In genomic region chr1:165387956-165388355, GRCh38 we compare ENCODE assay signal across 27 cellular contexts. TPM values are rescaled to one million over a fixed set of nuclear protein-coding genes. Genes with fewer than 3 reads are reported as not detected.
"Had no signal": no experiment of that assay in that cellular context is flagged by ENCODE, and none has a peak within 500 bp of the region (broad histone marks: within the 10 kb centered on the region; RNA-seq: fewer than 3 reads in every experiment).

No MANE protein-coding gene starts in this region.

- H3K4me3 Mint-ChIP-seq: effector memory CD8-positive, alpha-beta T cell; natural killer cell; stimulated activated naive B cell treated with anti-CD40 and anti-IgM and Interleukin-4, amounts not matched to agents 10 μg/mL and 1 μg/mL and 100 μg/mL, for 72 hours; stimulated activated naive CD8-positive, alpha-beta T cell treated with anti-CD3 and anti-CD28 coated beads, Interleukin-15, Interleukin-2, amounts not matched to agents 100 ng/mL and 50 ng/mL, for 24 hours had no signal

- H3K9me3 Mint-ChIP-seq: effector memory CD8-positive, alpha-beta T cell; natural killer cell; stimulated activated naive B cell treated with anti-CD40 and anti-IgM and Interleukin-4, amounts not matched to agents 10 μg/mL and 1 μg/mL and 100 μg/mL, for 72 hours; stimulated activated naive CD8-positive, alpha-beta T cell treated with anti-CD3 and anti-CD28 coated beads, Interleukin-15, Interleukin-2, amounts not matched to agents 100 ng/mL and 50 ng/mL, for 24 hours had no signal

- H3K4me3 ChIP-seq: gastrocnemius medialis, lower lobe of right lung, ovary, psoas muscle, sigmoid colon, spleen, thoracic aorta, tibial nerve, upper lobe of left lung had no signal

- H3K36me3 ChIP-seq: gastrocnemius medialis, lower lobe of right lung, ovary, sigmoid colon, spleen, thoracic aorta, tibial nerve, upper lobe of left lung had no signal

- H3K27me3 ChIP-seq: gastrocnemius medialis, ovary, sigmoid colon, upper lobe of left lung had no signal

- DNase-seq: cortex of kidney; effector memory CD8-positive, alpha-beta T cell; gastrocnemius medialis; head of caudate nucleus; left ventricle myocardium superior; lower lobe of right lung; natural killer cell; occipital lobe; ovary; posterior cingulate gyrus; psoas muscle; right cardiac atrium; sigmoid colon; spleen; stimulated activated CD4-positive, alpha-beta T cell treated with anti-CD3 and anti-CD28 coated beads, Interleukin-15, amount 100 ng/mL, for 24 hours; stimulated activated CD4-positive, alpha-beta T cell treated with anti-CD3 and anti-CD28 coated beads, Interleukin-2, amount 100 ng/mL, for 48 hours; stimulated activated naive B cell treated with anti-CD40 and anti-IgM and Interleukin-4, amounts not matched to agents 10 μg/mL and 1 μg/mL and 100 μg/mL, for 72 hours; upper lobe of left lung had no signal

- H3K27ac ChIP-seq: gastrocnemius medialis, lower lobe of right lung, ovary, psoas muscle, sigmoid colon, spleen, thoracic aorta, tibial nerve, upper lobe of left lung had no signal

- H3K36me3 Mint-ChIP-seq: natural killer cell; stimulated activated naive B cell treated with anti-CD40 and anti-IgM and Interleukin-4, amounts not matched to agents 10 μg/mL and 1 μg/mL and 100 μg/mL, for 72 hours had no signal

- H3K27ac Mint-ChIP-seq: effector memory CD8-positive, alpha-beta T cell; natural killer cell; stimulated activated naive B cell treated with anti-CD40 and anti-IgM and Interleukin-4, amounts not matched to agents 10 μg/mL and 1 μg/mL and 100 μg/mL, for 72 hours; stimulated activated naive CD8-positive, alpha-beta T cell treated with anti-CD3 and anti-CD28 coated beads, Interleukin-15, Interleukin-2, amounts not matched to agents 100 ng/mL and 50 ng/mL, for 24 hours had no signal

- H3K9me3 ChIP-seq: gastrocnemius medialis, lower lobe of right lung, ovary, psoas muscle, sigmoid colon, spleen, thoracic aorta, tibial nerve, upper lobe of left lung had no signal

RNA-seq across cellular contexts. Expression of gene LMX1A, which starts 31.4 kb away (rescaled TPM):
- total RNA-seq: dermis microvascular lymphatic vessel endothelial cell, fibroblast of lung, glomerular endothelial cell, left ventricle myocardium superior, mononuclear cell, natural killer cell, occipital lobe, ovary, renal cortical epithelial cell, right cardiac atrium, spleen had no signal
- polyA plus RNA-seq: fibroblast of lung, keratinocyte, right cardiac atrium, spleen had no signal

RNA-seq across cellular contexts. Expression of gene RXRG, which starts 57.0 kb away (rescaled TPM):
- total RNA-seq: dermis microvascular lymphatic vessel endothelial cell, glomerular endothelial cell, mononuclear cell, natural killer cell, renal cortical epithelial cell had no signal
- polyA plus RNA-seq: keratinocyte had no signal
